In genomic region chr17:81285894-81286293, GRCh38 we compare ENCODE assay signal across 9 cellular contexts. TPM values are rescaled to one million over a fixed set of nuclear protein-coding genes. Genes with fewer than 3 reads are reported as not detected.
DNase-seq lines count a peak whose midpoint lies in the region; ATAC-seq and TF ChIP-seq lines count a peak whose summit lies in the region.
"Had no signal": no experiment of that assay in that cellular context is flagged by ENCODE, and none has a peak within 500 bp of the region (broad histone marks: within the 10 kb centered on the region; RNA-seq: fewer than 3 reads in every experiment).

No MANE protein-coding gene starts in this region.

- H3K27me3 Mint-ChIP-seq in dendritic cell treated with granulocyte-macrophage colony-stimulating factor and Interleukin-4, amounts not matched to agents 40 ng/mL and 50 ng/mL, for 4 days = no peaks in the 10 kb centered on the region
- no peaks in the 10 kb centered on the region for H3K27me3 Mint-ChIP-seq in natural killer cell (ENCODE audit: low read depth in 2 of 2)

- H4K20me1 ChIP-seq in Loucy (ENCODE audit: insufficient read depth, low read length, poor library complexity, severe bottlenecking) = no peaks in the 10 kb centered on the region

- no peaks in the 10 kb centered on the region for H3K9me2 ChIP-seq in Loucy (replicated peaks; ENCODE audit: low read depth, low read length)

- H3K4me2 ChIP-seq in Loucy (ENCODE audit: low read depth, low read length, poor library complexity, severe bottlenecking) = peak overlapping the region; percentile 84
- H3K4me2 ChIP-seq: PC-9 had no signal

- peak overlapping the region; percentile 64 for H3K4me3 Mint-ChIP-seq in dendritic cell treated with granulocyte-macrophage colony-stimulating factor and Interleukin-4, amounts not matched to agents 40 ng/mL and 50 ng/mL, for 4 days
- H3K4me3 Mint-ChIP-seq in natural killer cell = peak overlapping the region; percentile 93

- H3K4me3 ChIP-seq in ACC112 (ENCODE audit: low read depth, low read length) (peak overlapping the region; percentile 80), Loucy (ENCODE audit: low read length, poor library complexity, severe bottlenecking) (peak overlapping the region; percentile 81)
- H3K4me3 ChIP-seq: PC-9 had no signal

- DNase-seq in natural killer cell (no peak), AG08396 (ENCODE audit: low spot score) (no peak), NCI-H1436 (lab: John Stamatoyannopoulos, UW) (no peak)
- DNase-seq: PC-9 had no signal

- H3K4me1 ChIP-seq in ACC112 (ENCODE audit: control insufficient read depth, insufficient read depth, low read length, unreplicated experiment) (peaks cover 15% of the 10 kb centered on the region), Loucy (ENCODE audit: insufficient read depth, low read length, poor library complexity, severe bottlenecking) (peaks cover 20% of the 10 kb centered on the region)

- no peaks in the 10 kb centered on the region for H3K9me3 ChIP-seq in Loucy (ENCODE audit: insufficient read depth, low read depth, low read length)

- peak overlapping the region; percentile 95 for H3K9ac ChIP-seq in Loucy (ENCODE audit: low read depth, low read length, poor library complexity, severe bottlenecking)

- peaks cover 85% of the 10 kb centered on the region for H3K36me3 Mint-ChIP-seq in dendritic cell treated with granulocyte-macrophage colony-stimulating factor and Interleukin-4, amounts not matched to agents 40 ng/mL and 50 ng/mL, for 4 days (ENCODE audit: low read depth)
- no peaks in the 10 kb centered on the region for H3K36me3 Mint-ChIP-seq in natural killer cell

- peak in 2 of 3 donors; percentile 5 to 17 for ATAC-seq in natural killer cell
- ATAC-seq in GM19324 (IDR thresholded peaks at IDR 0.05; ENCODE audit: low FRiP score, unreplicated experiment) = no peak
- ATAC-seq in GM19035 (IDR thresholded peaks at IDR 0.05; ENCODE audit: unreplicated experiment) = no peak

- H3K79me2 ChIP-seq in ACC112 (ENCODE audit: control insufficient read depth, insufficient read depth, low read length, unreplicated experiment) (peaks cover 38% of the 10 kb centered on the region), Loucy (ENCODE audit: insufficient read depth, low read length) (peaks cover 79% of the 10 kb centered on the region)

- intact Hi-C loops in dendritic cell treated with granulocyte-macrophage colony-stimulating factor and Interleukin-4, amounts not matched to agents 40 ng/mL and 50 ng/mL, for 4 days (cut with micrococcal nuclease) = no loop called here
- intact Hi-C loops in natural killer cell (cut with micrococcal nuclease) = no loop called here

- 0 out of 2 replicates have a peak, but pooled peaks cover 5% of the 10 kb centered on the region for H3F3A ChIP-seq in Loucy (ENCODE audit: low read depth)

- H2AFZ ChIP-seq in ACC112 (ENCODE audit: low read length, unreplicated experiment) (peak overlapping the region; percentile 91), Loucy (ENCODE audit: low read length) (peak overlapping the region; percentile 68; the same call in 1 of the 2 replicates)
- H2AFZ ChIP-seq: PC-9 had no signal

- H3K9me3 Mint-ChIP-seq in dendritic cell treated with granulocyte-macrophage colony-stimulating factor and Interleukin-4, amounts not matched to agents 40 ng/mL and 50 ng/mL, for 4 days = no peaks in the 10 kb centered on the region
- no peaks in the 10 kb centered on the region for H3K9me3 Mint-ChIP-seq in natural killer cell

- H3K27ac Mint-ChIP-seq in dendritic cell treated with granulocyte-macrophage colony-stimulating factor and Interleukin-4, amounts not matched to agents 40 ng/mL and 50 ng/mL, for 4 days = peak overlapping the region; percentile 94
- peak overlapping the region; percentile 85 to 89 for H3K27ac Mint-ChIP-seq in natural killer cell

- TF ChIP-seq CTCF in Loucy (conservative IDR thresholded peaks at IDR 0.05; ENCODE audit: low read length) (no peak), natural killer cell (IDR thresholded peaks at IDR 0.05) (no peak)

- H3K27me3 ChIP-seq in ACC112 (ENCODE audit: insufficient read depth, low read length) (no peaks in the 10 kb centered on the region), Loucy (ENCODE audit: insufficient read depth, low read length, poor library complexity, severe bottlenecking) (no peaks in the 10 kb centered on the region)

- 0 out of 2 replicates have a peak, but pooled peaks cover 3% of the 10 kb centered on the region for H3K36me3 ChIP-seq in ACC112 (ENCODE audit: insufficient read depth, low read length)
- H3K36me3 ChIP-seq in Loucy (ENCODE audit: insufficient read depth, low read length) = no peaks in the 10 kb centered on the region

- H3K4me1 Mint-ChIP-seq in dendritic cell treated with granulocyte-macrophage colony-stimulating factor and Interleukin-4, amounts not matched to agents 40 ng/mL and 50 ng/mL, for 4 days (ENCODE audit: low read depth) = peaks cover 58% of the 10 kb centered on the region
- peaks cover 44 to 47% of the 10 kb centered on the region in 2 donors for H3K4me1 Mint-ChIP-seq in natural killer cell

- peak overlapping the region; percentile 75 for H3K27ac ChIP-seq in ACC112 (ENCODE audit: low read depth, low read length)
- H3K27ac ChIP-seq: PC-9 had no signal

RNA-seq across cellular contexts. Expression of gene SLC38A10, which starts 9.2 kb away (rescaled TPM):
- total RNA-seq in natural killer cell = 100 to 1,000 TPM in 1 of 3 donors, 10 to 100 TPM in 2; 72.2 to 104 (median 90.5) TPM

RNA-seq across cellular contexts. Expression of gene NDUFAF8, which starts 46.8 kb away (rescaled TPM):
- 10 to 100 TPM; 28.6 to 36.4 (median 34.9) TPM for total RNA-seq in natural killer cell

RNA-seq across cellular contexts. Expression of gene TEPSIN, which starts 47.0 kb away (rescaled TPM):
- 100 to 1,000 TPM in 2 of 3 donors, 10 to 100 TPM in 1; 89.8 to 137 (median 126) TPM for total RNA-seq in natural killer cell

Comparison
In these comparisons a context has a peak if more than half of its experiments do, and no peak if none do; other contexts are left out.
1. ATAC-seq: peak in natural killer cell (2 of 3); none in GM19324 (single experiment) and GM19035 (single experiment).